ENCODE assay signal across 9 cellular contexts in the genomic region with DNA sequence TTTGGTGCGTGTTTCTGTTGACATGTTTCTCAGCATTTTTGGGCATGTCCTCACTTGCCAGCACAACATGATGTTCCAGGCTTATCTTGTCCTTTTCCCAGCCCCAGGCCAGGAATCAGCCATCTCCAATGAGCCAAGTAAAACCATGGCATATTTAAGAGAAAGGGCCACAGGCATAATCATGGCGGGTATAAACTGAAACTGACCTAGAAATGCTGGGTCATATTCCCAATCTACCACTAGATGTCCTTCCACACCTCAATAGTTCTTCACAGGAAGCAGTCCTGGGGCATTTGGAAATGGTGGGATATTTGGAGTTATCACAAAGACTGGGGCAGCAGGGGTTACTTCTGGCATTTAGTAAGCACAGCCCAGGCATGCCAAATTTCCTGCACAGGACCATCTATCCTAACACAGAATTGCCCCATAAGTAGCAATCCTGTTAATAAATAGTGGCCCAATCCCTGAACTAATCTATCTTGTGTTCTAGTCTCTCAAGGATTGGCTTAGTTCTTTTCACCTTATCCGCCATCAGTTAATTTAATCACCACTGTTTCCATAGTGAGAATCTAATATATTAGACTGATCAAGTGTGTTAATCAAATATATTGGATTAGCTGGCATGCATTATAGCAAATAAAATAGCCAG.
DNase-seq lines count a peak whose midpoint lies in the region; ATAC-seq, FAIRE-seq and TF ChIP-seq lines count a peak whose summit lies in the region.
"Had no signal": no experiment of that assay in that cellular context is flagged by ENCODE, and none has a peak within 500 bp of the region (broad histone marks: within the 10 kb centered on the region; RNA-seq: fewer than 3 reads in every experiment).

No MANE protein-coding gene starts in this region.

- H3K23me2 ChIP-seq in H1 (ENCODE audit: low read depth, low read length) = no peaks in the 10 kb centered on the region

- no peak overlapping the region for H2BK5ac ChIP-seq in H1 (ENCODE audit: low read depth, low read length)
- no peak overlapping the region for H2BK5ac ChIP-seq in neuronal stem cell (ENCODE audit: low read length)

- H3K56ac ChIP-seq in H1 (replicated peaks; ENCODE audit: insufficient read length, low read depth, low read length) = no peak overlapping the region

- H3K9me3 ChIP-seq in H1 (ENCODE audit: insufficient read depth in 2 of 2, low read depth in 1 of 2, low read length in 1 of 2) (no peaks in the 10 kb centered on the region), neuronal stem cell (replicated peaks in 1 of 2; ENCODE audit: control insufficient read depth in 2 of 2, insufficient read depth in 1 of 2, low read depth in 1 of 2, low read length in 2 of 2) (no peaks in the 10 kb centered on the region)

- DNase-seq in DMS 273 (lab: John Stamatoyannopoulos, UW; ENCODE audit: unreplicated experiment) (peak; percentile 88), HCEC 1CT (peak; percentile 34), NCI-H82 treated with DMSO at 0.1 percent for 48 hours (lab: John Stamatoyannopoulos, UW; ENCODE audit: unreplicated experiment) (peak; percentile 66), H1 (ENCODE audit: low read depth in 1 of 2, low spot score in 2 of 2) (no peak), neuronal stem cell (ENCODE audit: low spot score) (peak; percentile 31), KG1 (lab: John Stamatoyannopoulos, UW) (no peak), frontal cortex (ENCODE audit: low spot score in 2 of 2) (no peak)
- DNase-seq: naive B cell had no signal

- H3K27ac ChIP-seq in H1 (ENCODE audit: low read depth, low read length) (no peak overlapping the region), neuronal stem cell (replicated peaks; ENCODE audit: low read length) (no peak overlapping the region)

- peak overlapping the region; percentile 69; the same call in 1 of the 2 replicates for H4K8ac ChIP-seq in H1 (ENCODE audit: extremely low read depth, insufficient read depth, low read length)
- no peak overlapping the region for H4K8ac ChIP-seq in neuronal stem cell (ENCODE audit: low read depth, low read length)

- no peaks in the 10 kb centered on the region for H3K79me2 ChIP-seq in H1 (ENCODE audit: control insufficient read depth in 1 of 2, insufficient read depth in 2 of 2, low read length in 2 of 2)

- H2AK5ac ChIP-seq in H1 (ENCODE audit: low read depth, low read length) (no peak overlapping the region), neuronal stem cell (ENCODE audit: low read depth, low read length) (no peak overlapping the region)

- H3K23ac ChIP-seq in H1 (ENCODE audit: insufficient read length) = no peak overlapping the region
- no peak overlapping the region for H3K23ac ChIP-seq in neuronal stem cell (ENCODE audit: low read depth, low read length, poor library complexity)

- ATAC-seq in HG03521 (IDR thresholded peaks at IDR 0.05; ENCODE audit: unreplicated experiment) = no peak

- POLR2A ChIA-PET in H1 (lab: Charles Lee; ENCODE audit: partially characterized antibody) = no interaction called here

- H2BK12ac ChIP-seq in H1 (ENCODE audit: low read depth, low read length) (no peak overlapping the region; the same call in 1 of the 2 replicates), neuronal stem cell (ENCODE audit: low read length) (no peak overlapping the region)

- H3K79me1 ChIP-seq in H1 (ENCODE audit: low read depth, low read length) (no peaks in the 10 kb centered on the region), neuronal stem cell (ENCODE audit: low read depth, low read length) (no peaks in the 10 kb centered on the region)

- TF ChIP-seq CTCF in H1 (IDR thresholded peaks at IDR 0.05; ENCODE audit: control extremely low read depth in 1 of 3, insufficient read depth in 1 of 3, low read depth in 1 of 3, low read length in 3 of 3) = peak in 2 of 3 experiments; percentile 64 to 76; a peak in 3 of 4 replicates

- CTCF ChIA-PET in H1 (lab: Charles Lee; ENCODE audit: partially characterized antibody) = interaction anchor here (1.1 to 1.7 kb wide), 6 partner anchors 9 to 84 kb away, joined by 3 to 8 read pairs (median 3); no protein-coding TSS in a partner anchor

- H3K4me1 ChIP-seq in H1 (replicated peaks in 1 of 4; ENCODE audit: control insufficient read depth in 3 of 4, insufficient read depth in 4 of 4, low read length in 3 of 4) (no peaks in the 10 kb centered on the region; a peak in 2 of 7 replicates), neuronal stem cell (ENCODE audit: control insufficient read depth in 2 of 2, insufficient read depth in 1 of 2, low read depth in 1 of 2, low read length in 2 of 2) (no peaks in the 10 kb centered on the region)

- peak; percentile 79 to 88 for TF ChIP-seq RAD21 in H1 (IDR thresholded peaks at IDR 0.05 in 1 of 2, conservative IDR thresholded peaks at IDR 0.05 in 1 of 2; ENCODE audit: low read depth in 2 of 2, low read length in 2 of 2)

- H4K5ac ChIP-seq in H1 (ENCODE audit: insufficient read length, low read depth, low read length) = no peak overlapping the region

- FAIRE-seq in H1 (lab: Jason Lieb, UNC) (peak; percentile 98), frontal cortex (lab: Jason Lieb, UNC) (no peak)

- H3K18ac ChIP-seq in H1 (ENCODE audit: extremely low read depth, low read length) (0 out of 2 replicates have a peak overlapping the region, but pooled peaks have one; percentile 62), neuronal stem cell (ENCODE audit: low read length) (no peak overlapping the region)

- no peak overlapping the region for H4K91ac ChIP-seq in H1 (replicated peaks; ENCODE audit: insufficient read length, low read length)
- no peak overlapping the region for H4K91ac ChIP-seq in neuronal stem cell (ENCODE audit: low read depth, low read length, poor library complexity)

- H4K20me1 ChIP-seq in H1 (replicated peaks in 1 of 2; ENCODE audit: control insufficient read depth in 1 of 2, insufficient read depth in 2 of 2, low read length in 2 of 2) = no peaks in the 10 kb centered on the region

- H3K4ac ChIP-seq in H1 (replicated peaks; ENCODE audit: insufficient read length, low read depth, low read length) (no peak overlapping the region), neuronal stem cell (ENCODE audit: low read length) (no peak overlapping the region)

- H3K36me3 ChIP-seq in H1 (ENCODE audit: control insufficient read depth in 2 of 4, insufficient read depth in 4 of 4, low read length in 3 of 4) (no peaks in the 10 kb centered on the region), neuronal stem cell (replicated peaks in 1 of 2; ENCODE audit: control insufficient read depth in 2 of 2, insufficient read depth in 2 of 2, low read length in 2 of 2) (no peaks in the 10 kb centered on the region)

- 73% methylated on average over 3 of the region's 3 CpGs; no CpG with 5 or more reads in 1 of the 2 experiments for WGBS in H1 (ENCODE audit: extremely low coverage in 1 of 2, insufficient coverage in 1 of 2, insufficient read length in 1 of 2, insufficient replicate concordance in 2 of 2, low coverage in 1 of 2, low lambda C conversion rate in 2 of 2, missing lambda C conversion rate in 1 of 2), 2 experiments
- WGBS in neuronal stem cell (ENCODE audit: extremely low coverage in 2 of 2, insufficient read length in 2 of 2, insufficient replicate concordance in 1 of 2), 2 donors = no CpG with 5 or more reads among the region's 3 CpGs

- no peak overlapping the region for H2BK20ac ChIP-seq in H1 (ENCODE audit: low read length)

- H2BK120ac ChIP-seq in H1 (replicated peaks; ENCODE audit: low read depth, low read length) (no peak overlapping the region), neuronal stem cell (ENCODE audit: low read depth, low read length) (no peak overlapping the region)

- H3K9ac ChIP-seq in H1 (replicated peaks in 1 of 4; ENCODE audit: extremely low read depth in 1 of 4, low read depth in 3 of 4, low read length in 3 of 4) = no peak overlapping the region
- H3K9ac ChIP-seq in neuronal stem cell (ENCODE audit: low read depth, low read length, poor library complexity) = no peak overlapping the region

- no peak overlapping the region for H3K4me3 ChIP-seq in H1 (ENCODE audit: extremely low read depth in 1 of 4, insufficient read depth in 2 of 4, low read depth in 3 of 4, low read length in 4 of 4)
- H3K4me3 ChIP-seq in neuronal stem cell (ENCODE audit: low read length in 2 of 2) = no peak overlapping the region

- H3K4me2 ChIP-seq in H1 (ENCODE audit: insufficient read depth in 1 of 2, low read depth in 2 of 2, low read length in 2 of 2) (no peak overlapping the region), neuronal stem cell (ENCODE audit: insufficient read depth, low read length, poor library complexity, severe bottlenecking) (no peak overlapping the region)

- peak overlapping the region; percentile 88; the same call in 1 of the 2 replicates for H2BK15ac ChIP-seq in H1 (ENCODE audit: low read length)
- no peak overlapping the region for H2BK15ac ChIP-seq in neuronal stem cell (ENCODE audit: low read length)

- H2AFZ ChIP-seq in H1 (ENCODE audit: low read length) (peak overlapping the region; percentile 99), neuronal stem cell (ENCODE audit: low read length) (peak overlapping the region; percentile 83)

- H3K27me3 ChIP-seq in H1 (replicated peaks in 1 of 4; ENCODE audit: control insufficient read depth in 3 of 4, extremely low read depth in 1 of 4, insufficient read depth in 3 of 4, low read length in 3 of 4) (no peaks in the 10 kb centered on the region), neuronal stem cell (ENCODE audit: control insufficient read depth in 3 of 3, insufficient read depth in 3 of 3, low read depth in 1 of 3, low read length in 3 of 3) (no peaks in the 10 kb centered on the region)

- no peak for TF ChIP-seq EP300 in H1 (IDR thresholded peaks at IDR 0.05; ENCODE audit: borderline replicate concordance in 1 of 2, low read depth in 2 of 2, low read length in 2 of 2)

- TF ChIP-seq POLR2A in H1 (IDR thresholded peaks at IDR 0.05; ENCODE audit: control extremely low read depth in 1 of 2, low read depth in 2 of 2, low read length in 2 of 2) = no peak

- H3K14ac ChIP-seq in H1 (ENCODE audit: insufficient read length) (no peak overlapping the region), neuronal stem cell (ENCODE audit: low read length) (no peak overlapping the region)

TF ChIP-seq in H1, 55 proteins besides CTCF, POLR2A, EP300 and RAD21:
- peak; percentile 87 for TF ChIP-seq YY1 (IDR thresholded peaks at IDR 0.05; ENCODE audit: low read depth, low read length)
- TF ChIP-seq, protein P1, sequence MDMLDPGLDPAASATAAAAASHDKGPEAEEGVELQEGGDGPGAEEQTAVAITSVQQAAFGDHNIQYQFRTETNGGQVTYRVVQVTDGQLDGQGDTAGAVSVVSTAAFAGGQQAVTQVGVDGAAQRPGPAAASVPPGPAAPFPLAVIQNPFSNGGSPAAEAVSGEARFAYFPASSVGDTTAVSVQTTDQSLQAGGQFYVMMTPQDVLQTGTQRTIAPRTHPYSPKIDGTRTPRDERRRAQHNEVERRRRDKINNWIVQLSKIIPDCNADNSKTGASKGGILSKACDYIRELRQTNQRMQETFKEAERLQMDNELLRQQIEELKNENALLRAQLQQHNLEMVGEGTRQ (IDR thresholded peaks at IDR 0.05; ENCODE audit: low read length) = no peak

Comparison
In these comparisons a context has a peak if more than half of its experiments do, and no peak if none do; other contexts are left out.
1. DNase-seq: peak in DMS 273 (single experiment), HCEC 1CT (single experiment), NCI-H82 treated with DMSO at 0.1 percent for 48 hours (single experiment) and neuronal stem cell (single experiment); none in H1 (0 of 2), KG1 (single experiment) and frontal cortex (0 of 2).